10 cellular contexts compared by ENCODE assay signal in genomic region chr13:28530729-28531194, GRCh38. TPM values are rescaled to one million over a fixed set of nuclear protein-coding genes. Genes with fewer than 3 reads are reported as not detected.
DNase-seq lines count a peak whose midpoint lies in the region; ATAC-seq and TF ChIP-seq lines count a peak whose summit lies in the region.
"Had no signal": no experiment of that assay in that cellular context is flagged by ENCODE, and none has a peak within 500 bp of the region (broad histone marks: within the 10 kb centered on the region; RNA-seq: fewer than 3 reads in every experiment).

No MANE protein-coding gene starts in this region.

- intact Hi-C loops in Panc1 (cut with micrococcal nuclease; ENCODE audit: unreplicated experiment): no loop called here

- H3K9me3 ChIP-seq in Panc1 (ENCODE audit: control insufficient read depth, insufficient read depth, low read depth, low read length): no peaks in the 10 kb centered on the region
- no peaks in the 10 kb centered on the region for H3K9me3 ChIP-seq in stomach smooth muscle (ENCODE audit: control insufficient read depth in 2 of 2, low read length in 2 of 2)
- no peaks in the 10 kb centered on the region for H3K9me3 ChIP-seq in effector memory CD4-positive, alpha-beta T cell (ENCODE audit: control insufficient read depth, low read length)

- H3K4me3 ChIP-seq in Panc1 (ENCODE audit: low read depth in 2 of 2, low read length in 2 of 2) (peak overlapping the region; percentile 23 to 45), foreskin fibroblast (ENCODE audit: low read depth in 1 of 2, low read length in 2 of 2) (peak overlapping the region; percentile 48 to 61), stomach smooth muscle (ENCODE audit: low read length in 2 of 2) (peak overlapping the region; percentile 49 to 57)
- no peak overlapping the region for H3K4me3 ChIP-seq in effector memory CD4-positive, alpha-beta T cell (ENCODE audit: insufficient read depth, low read depth, low read length, poor library complexity, severe bottlenecking)

- TF ChIP-seq CTCF in Panc1 (IDR thresholded peaks at IDR 0.05): no peak
- TF ChIP-seq CTCF in foreskin fibroblast (IDR thresholded peaks at IDR 0.05; ENCODE audit: low read depth, low read length): peak; percentile 22

- no peak overlapping the region for H3K9ac ChIP-seq in stomach smooth muscle (ENCODE audit: low read length in 2 of 2)

- no peaks in the 10 kb centered on the region for H3K36me3 ChIP-seq in Panc1 (ENCODE audit: control insufficient read depth, insufficient read depth, low read length)
- no peaks in the 10 kb centered on the region for H3K36me3 ChIP-seq in stomach smooth muscle (ENCODE audit: control insufficient read depth in 2 of 2, insufficient read depth in 2 of 2, low read length in 2 of 2)
- no peaks in the 10 kb centered on the region for H3K36me3 ChIP-seq in effector memory CD4-positive, alpha-beta T cell (ENCODE audit: control insufficient read depth, insufficient read depth, low read length)

- H3K27me3 ChIP-seq in Panc1 (ENCODE audit: control insufficient read depth, insufficient read depth, low read length): peaks cover 9% of the 10 kb centered on the region
- peaks cover 31 to 45% of the 10 kb centered on the region in 2 donors for H3K27me3 ChIP-seq in stomach smooth muscle (ENCODE audit: control insufficient read depth in 1 of 2, insufficient read depth in 2 of 2, low read length in 2 of 2)
- H3K27me3 ChIP-seq in effector memory CD4-positive, alpha-beta T cell (replicated peaks; ENCODE audit: control insufficient read depth, insufficient read depth, low read length, poor library complexity, severe bottlenecking): peaks cover 14% of the 10 kb centered on the region

- peak; percentile 40 for DNase-seq in DMS79 treated with DMSO at 0.1 percent for 48 hours (lab: John Stamatoyannopoulos, UW)
- DNase-seq in DMS79 (lab: John Stamatoyannopoulos, UW): no peak
- DNase-seq in Panc1 (ENCODE audit: low read depth, low spot score): no peak
- DNase-seq in foreskin fibroblast: peak; percentile 37 to 71
- DNase-seq in dermis blood vessel endothelial cell: no peak
- no peak for DNase-seq in effector memory CD4-positive, alpha-beta T cell
- no peak for DNase-seq in NCI-H2107 treated with DMSO at 0.1 percent for 48 hours (lab: John Stamatoyannopoulos, UW; ENCODE audit: unreplicated experiment)
- DNase-seq: 8988T, activated B cell treated with CpG ODN at 0.5 μM for 24 hours had no signal

- H3K27ac ChIP-seq in Panc1 (ENCODE audit: low read length) (no peak overlapping the region), stomach smooth muscle (ENCODE audit: low read length) (no peak overlapping the region)
- H3K27ac ChIP-seq in effector memory CD4-positive, alpha-beta T cell (ENCODE audit: insufficient read depth, low read length, poor library complexity, severe bottlenecking): no peak overlapping the region

- in situ Hi-C loops in Panc1 (cut with HindIII; ENCODE audit: low pct_unique_long_range_greater_than_20kb, low sequenced_read_pairs): no loop called here

- ATAC-seq in Panc1: peak; percentile 72

- POLR2A ChIA-PET in Panc1 (lab: Charles Lee): no interaction called here

- no TSS peak for BruUV-seq in Panc1 (replicated peaks; lab: Mats Ljungman, UMichigan)

- CTCF ChIA-PET in Panc1 (lab: Charles Lee): no interaction called here

- H3K4me1 ChIP-seq in Panc1 (ENCODE audit: control insufficient read depth, insufficient read depth, low read length): peaks cover 4% of the 10 kb centered on the region; the same call in 1 of the 2 replicates
- H3K4me1 ChIP-seq in stomach smooth muscle (ENCODE audit: control insufficient read depth, insufficient read depth, low read length): peaks cover 14% of the 10 kb centered on the region
- no peaks in the 10 kb centered on the region for H3K4me1 ChIP-seq in effector memory CD4-positive, alpha-beta T cell (ENCODE audit: control insufficient read depth, insufficient read depth, low read length, poor library complexity, severe bottlenecking)

RNA-seq across cellular contexts. Expression of gene FLT1, which starts 35.8 kb away (rescaled TPM):
- total RNA-seq in Panc1 (2021; ENCODE audit: unreplicated experiment) (0.15 TPM), dermis blood vessel endothelial cell (74.7 and 82.9 TPM in 2 replicates)
- polyA plus RNA-seq in Panc1 (2012; ENCODE audit: insufficient read length): 0.10 TPM

Comparison
In these comparisons a context has a peak if more than half of its experiments do, and no peak if none do; other contexts are left out.
1. DNase-seq: peak in DMS79 treated with DMSO at 0.1 percent for 48 hours (single experiment) and foreskin fibroblast (2 of 2); none in DMS79 (single experiment), Panc1 (single experiment), dermis blood vessel endothelial cell (single experiment), effector memory CD4-positive, alpha-beta T cell (0 of 3) and NCI-H2107 treated with DMSO at 0.1 percent for 48 hours (single experiment).
2. RNA of gene FLT1, which starts 35.8 kb away (total RNA-seq): 74.7 to 82.9 TPM in dermis blood vessel endothelial cell; 0.15 TPM in Panc1 (single experiment); every median in the first group is over 10 times any median in the second.